8 cellular contexts compared by ENCODE assay signal in genomic region chr11:76670475-76671235, GRCh38. TPM values are rescaled to one million over a fixed set of nuclear protein-coding genes. Genes with fewer than 3 reads are reported as not detected.
A peak's percentile ranks its signal among the peaks of the same experiment; 100 is the strongest.
DNase-seq lines count a peak whose midpoint lies in the region; ATAC-seq and TF ChIP-seq lines count a peak whose summit lies in the region.

Gene LRRC32 (minus strand): TSS chr11:76670747. CDS start chr11:76665954, 4,793 bp downstream.

- TF ChIP-seq CTCF in hepatocyte (IDR thresholded peaks at IDR 0.05; ENCODE audit: poor library complexity) = peak; percentile 13
- TF ChIP-seq CTCF in foreskin keratinocyte (conservative IDR thresholded peaks at IDR 0.05) = no peak

- no peaks in the 10 kb centered on the region for H3K36me3 Mint-ChIP-seq in CD8-positive, alpha-beta memory T cell
- H3K36me3 Mint-ChIP-seq in activated naive CD8-positive, alpha-beta T cell treated with anti-CD3 and anti-CD28 coated beads, Interleukin-2, amount 10 ng/mL, durations not matched to agents 7 days and 5 days = no peaks in the 10 kb centered on the region

- H3K4me1 Mint-ChIP-seq in CD8-positive, alpha-beta memory T cell = peaks cover 29 to 39% (median 33%) of the 10 kb centered on the region in 3 donors
- H3K4me1 Mint-ChIP-seq in activated naive CD8-positive, alpha-beta T cell treated with anti-CD3 and anti-CD28 coated beads, Interleukin-2, amount 10 ng/mL, durations not matched to agents 7 days and 5 days = peaks cover 23% of the 10 kb centered on the region

- H3K79me2 ChIP-seq in hepatocyte = peaks cover 26% of the 10 kb centered on the region

- WGBS in hepatocyte (ENCODE audit: low lambda C conversion rate, missing lambda C conversion rate) = 6% methylated on average over 20 of the region's 85 CpGs

- DNase-seq in CD8-positive, alpha-beta memory T cell = peak in 3 of 5 donors; percentile 8 to 56 (median 16)
- DNase-seq in NAMALWA (ENCODE audit: low spot score) (peak; percentile 34), hepatocyte (ENCODE audit: low spot score) (peak; percentile 55), sciatic nerve (ENCODE audit: low spot score) (peak; percentile 81), foreskin keratinocyte (no peak)
- no peak for DNase-seq in activated naive CD8-positive, alpha-beta T cell treated with anti-CD3 and anti-CD28 coated beads, Interleukin-2, amount 10 ng/mL, durations not matched to agents 7 days and 5 days

- H2AFZ ChIP-seq in hepatocyte = peak within 1 kb of the TSS; percentile 74

- H3K9me3 Mint-ChIP-seq in CD8-positive, alpha-beta memory T cell = no peaks in the 10 kb centered on the region
- no peaks in the 10 kb centered on the region for H3K9me3 Mint-ChIP-seq in activated naive CD8-positive, alpha-beta T cell treated with anti-CD3 and anti-CD28 coated beads, Interleukin-2, amount 10 ng/mL, durations not matched to agents 7 days and 5 days

- H3K27me3 Mint-ChIP-seq in CD8-positive, alpha-beta memory T cell = peaks cover 5 to 8% of the 10 kb centered on the region in 2 donors
- peaks cover 24% of the 10 kb centered on the region for H3K27me3 Mint-ChIP-seq in activated naive CD8-positive, alpha-beta T cell treated with anti-CD3 and anti-CD28 coated beads, Interleukin-2, amount 10 ng/mL, durations not matched to agents 7 days and 5 days

- CTCF ChIA-PET in CD8-positive, alpha-beta memory T cell (lab: Charles Lee) = interaction anchor here (0.8 to 1.8 kb wide), 2 partner anchors 11 kb away, joined by 3 to 6 read pairs; no protein-coding TSS in a partner anchor

- POLR2A ChIA-PET in CD8-positive, alpha-beta memory T cell (lab: Charles Lee) = no interaction called here
- POLR2A ChIA-PET in activated naive CD8-positive, alpha-beta T cell treated with anti-CD3 and anti-CD28 coated beads, Interleukin-2, amount 10 ng/mL, durations not matched to agents 7 days and 5 days (lab: Charles Lee) = no interaction called here

- no peaks in the 10 kb centered on the region for H3K9me3 ChIP-seq in CD8-positive, alpha-beta memory T cell (ENCODE audit: low read length)
- no peaks in the 10 kb centered on the region for H3K9me3 ChIP-seq in hepatocyte (ENCODE audit: low read depth)

- peak within 1 kb of the TSS; percentile 32 for H3K4me3 ChIP-seq in CD8-positive, alpha-beta memory T cell (ENCODE audit: low read length)
- peak within 1 kb of the TSS; percentile 85 for H3K4me3 ChIP-seq in hepatocyte

- no peaks in the 10 kb centered on the region for H4K20me1 ChIP-seq in hepatocyte (ENCODE audit: insufficient read depth, poor library complexity, severe bottlenecking)

- H3K4me1 ChIP-seq in CD8-positive, alpha-beta memory T cell (ENCODE audit: insufficient read depth, low read length) = peaks cover 28% of the 10 kb centered on the region
- H3K4me1 ChIP-seq in hepatocyte (ENCODE audit: insufficient read depth) (no peaks in the 10 kb centered on the region), foreskin keratinocyte (no peaks in the 10 kb centered on the region)

- H3K27ac ChIP-seq in CD8-positive, alpha-beta memory T cell (ENCODE audit: low read depth, low read length) = no peak within 1 kb of the TSS
- peak within 1 kb of the TSS; percentile 40 for H3K27ac ChIP-seq in hepatocyte
- no peak within 1 kb of the TSS for H3K27ac ChIP-seq in foreskin keratinocyte

- H3K9me2 ChIP-seq in hepatocyte (replicated peaks; ENCODE audit: insufficient read depth) = no peaks in the 10 kb centered on the region

- H3K4me2 ChIP-seq in hepatocyte = peak within 1 kb of the TSS; percentile 98

- peak within 1 kb of the TSS in 5 of 8 donors; percentile 9 to 92 (median 68) for H3K27ac Mint-ChIP-seq in CD8-positive, alpha-beta memory T cell
- H3K27ac Mint-ChIP-seq in activated naive CD8-positive, alpha-beta T cell treated with anti-CD3 and anti-CD28 coated beads, Interleukin-2, amount 10 ng/mL, durations not matched to agents 7 days and 5 days = no peak within 1 kb of the TSS

- ATAC-seq in activated naive CD8-positive, alpha-beta T cell treated with anti-CD3 and anti-CD28 coated beads, Interleukin-2, amount 10 ng/mL, durations not matched to agents 7 days and 5 days (ENCODE audit: low read depth) = no peak
- ATAC-seq in sciatic nerve (peak; percentile 39), HG03097 (IDR thresholded peaks at IDR 0.05; ENCODE audit: low FRiP score, unreplicated experiment) (no peak), foreskin keratinocyte (no peak), HG03108 (IDR thresholded peaks at IDR 0.05; ENCODE audit: unreplicated experiment) (no peak)

- H3K4me3 Mint-ChIP-seq in CD8-positive, alpha-beta memory T cell = peak within 1 kb of the TSS; percentile 73 to 89 (median 81)
- H3K4me3 Mint-ChIP-seq in activated naive CD8-positive, alpha-beta T cell treated with anti-CD3 and anti-CD28 coated beads, Interleukin-2, amount 10 ng/mL, durations not matched to agents 7 days and 5 days = peak within 1 kb of the TSS; percentile 50

- H3K27me3 ChIP-seq in CD8-positive, alpha-beta memory T cell (ENCODE audit: insufficient read depth, low read length, poor library complexity, severe bottlenecking) = peaks cover 7% of the 10 kb centered on the region
- H3K27me3 ChIP-seq in hepatocyte (peaks cover 4% of the 10 kb centered on the region), foreskin keratinocyte (peaks cover 29% of the 10 kb centered on the region)

- no peaks in the 10 kb centered on the region for H3K36me3 ChIP-seq in CD8-positive, alpha-beta memory T cell (ENCODE audit: insufficient read depth, low read length)
- H3K36me3 ChIP-seq in hepatocyte (replicated peaks; ENCODE audit: insufficient read depth, low read depth) = no peaks in the 10 kb centered on the region

- intact Hi-C loops in sciatic nerve (cut with DNase I) = loop anchor here (10.0 kb wide), 1 partner anchor 116 kb away; no protein-coding TSS in a partner anchor

RNA-seq across cellular contexts. Expression of gene LRRC32, which starts in this region (rescaled TPM):
- total RNA-seq in CD8-positive, alpha-beta memory T cell = 1 to 10 TPM; 1.5 to 2.8 TPM
- polyA plus RNA-seq in CD8-positive, alpha-beta memory T cell = 0.06 TPM
- total RNA-seq in activated naive CD8-positive, alpha-beta T cell treated with anti-CD3 and anti-CD28 coated beads, Interleukin-2, amount 10 ng/mL, durations not matched to agents 7 days and 5 days = under 1 TPM; 0.34 to 0.75 TPM
- total RNA-seq in hepatocyte (14.7 and 25.5 TPM in 2 replicates), sciatic nerve (192 TPM), foreskin keratinocyte (0.03 TPM in 1 of 2 replicates, not detected in the other)
- polyA plus RNA-seq in hepatocyte (75.2 and 80.4 TPM in 2 replicates), foreskin keratinocyte (0.10 TPM in 1 of 2 replicates, not detected in the other)

Comparison
In these comparisons a context has a peak if more than half of its experiments do, and no peak if none do; other contexts are left out.
1. RNA of gene LRRC32 (polyA plus RNA-seq): 75.2 to 80.4 TPM in hepatocyte; 0.10 TPM in foreskin keratinocyte and 0.06 TPM in CD8-positive, alpha-beta memory T cell (single experiment); every median in the first group is over 10 times any median in the second.
2. DNase-seq: peak in CD8-positive, alpha-beta memory T cell (3 of 5), NAMALWA (single experiment), hepatocyte (single experiment) and sciatic nerve (single experiment); none in activated naive CD8-positive, alpha-beta T cell treated with anti-CD3 and anti-CD28 coated beads, Interleukin-2, amount 10 ng/mL, durations not matched to agents 7 days and 5 days (single experiment) and foreskin keratinocyte (0 of 2).